ENCODE assay signal across 8 cellular contexts in the genomic region with DNA sequence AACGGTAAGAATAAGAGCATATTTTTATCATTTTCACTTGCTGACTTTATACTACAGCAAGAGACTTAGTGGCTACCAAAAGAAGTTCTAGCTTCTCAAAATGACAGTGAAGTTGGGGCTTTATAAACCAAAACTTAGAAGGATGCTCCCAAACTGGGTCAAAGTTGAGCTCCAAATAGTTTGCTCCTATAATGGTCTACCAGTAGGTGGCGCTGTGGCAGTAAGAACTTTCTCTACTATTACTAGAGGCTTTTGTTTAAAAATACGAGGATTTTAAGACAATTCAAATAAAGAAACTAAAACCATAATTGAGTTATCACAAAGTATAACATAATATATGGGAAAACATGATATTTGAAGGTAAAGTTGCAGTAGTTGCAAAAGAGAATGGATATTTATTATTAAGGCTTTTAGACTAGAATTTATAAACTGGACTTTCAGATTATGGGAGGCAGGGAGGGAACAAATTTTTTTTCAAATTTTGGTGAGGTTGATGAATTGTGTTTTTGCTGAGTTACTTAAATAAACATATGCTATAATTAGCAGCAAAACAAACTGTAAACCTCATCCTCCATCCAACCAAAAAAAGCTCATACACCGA.
DNase-seq lines count a peak whose midpoint lies in the region; ATAC-seq, FAIRE-seq and TF ChIP-seq lines count a peak whose summit lies in the region.

No MANE protein-coding gene starts in this region.

- TF ChIP-seq CTCF in GM12864 (IDR thresholded peaks at IDR 0.05; ENCODE audit: low read depth, low read length, missing control alignments), result peak; percentile 72
- peak; percentile 53 for TF ChIP-seq CTCF in WERI-Rb-1 (IDR thresholded peaks at IDR 0.05; ENCODE audit: low read depth, low read length)
- peak; percentile 78 to 90 (median 81) for TF ChIP-seq CTCF in breast epithelium (IDR thresholded peaks at IDR 0.05)
- peak; percentile 51 to 74 (median 60) for TF ChIP-seq CTCF in keratinocyte (optimal IDR thresholded peaks at IDR 0.05 in 1 of 3, IDR thresholded peaks at IDR 0.05 in 1 of 3, conservative IDR thresholded peaks at IDR 0.05 in 1 of 3; ENCODE audit: extremely low read depth in 1 of 3, insufficient read depth in 2 of 3, low read length in 3 of 3)

- H3K4me1 ChIP-seq in breast epithelium (peaks cover 0 to 11% of the 10 kb centered on the region in 2 donors), keratinocyte (ENCODE audit: control insufficient read depth, extremely low read depth, insufficient read depth, low read length) (peaks cover 4% of the 10 kb centered on the region)

- dilution Hi-C loops in keratinocyte (cut with MboI; ENCODE audit: extremely low pct_ligation_motif_present, low sequenced_read_pairs), result no loop called here

- FAIRE-seq in keratinocyte (lab: Jason Lieb, UNC), result peak; percentile 69

- no peak for TF ChIP-seq POLR2A in breast epithelium (IDR thresholded peaks at IDR 0.05)

- no peak for ATAC-seq in GM18519 (IDR thresholded peaks at IDR 0.05; ENCODE audit: low FRiP score, unreplicated experiment)
- ATAC-seq in GM18517 (IDR thresholded peaks at IDR 0.05; ENCODE audit: unreplicated experiment), result no peak

- no peaks in the 10 kb centered on the region for H3K79me2 ChIP-seq in keratinocyte (ENCODE audit: control insufficient read depth, insufficient read depth, low read length)

- H3K9me3 ChIP-seq in WERI-Rb-1 (ENCODE audit: severe bottlenecking), result no peaks in the 10 kb centered on the region
- no peaks in the 10 kb centered on the region for H3K9me3 ChIP-seq in breast epithelium
- H3K9me3 ChIP-seq in keratinocyte (ENCODE audit: control insufficient read depth, low read depth, low read length), result no peaks in the 10 kb centered on the region

- no peak overlapping the region for H2AFZ ChIP-seq in keratinocyte (ENCODE audit: control insufficient read depth, low read length)

- H3K9me1 ChIP-seq in keratinocyte (ENCODE audit: control insufficient read depth, extremely low read depth, insufficient read depth, low read length), result no peaks in the 10 kb centered on the region

- H3K27ac ChIP-seq in WERI-Rb-1 (no peak overlapping the region), breast epithelium (peak overlapping the region in 1 of 2 donors; percentile 5), keratinocyte (ENCODE audit: control insufficient read depth, insufficient read depth, low read length) (no peak overlapping the region)

- peaks cover 9% of the 10 kb centered on the region for H3K36me3 ChIP-seq in WERI-Rb-1
- H3K36me3 ChIP-seq in breast epithelium, result no peaks in the 10 kb centered on the region
- H3K36me3 ChIP-seq in keratinocyte (ENCODE audit: control insufficient read depth in 2 of 2, extremely low read depth in 1 of 2, insufficient read depth in 2 of 2, low read length in 2 of 2), result peaks cover 0 to 4% of the 10 kb centered on the region in 2 experiments

- H3K9ac ChIP-seq in keratinocyte (ENCODE audit: control insufficient read depth, extremely low read depth, insufficient read depth, low read length), result no peak overlapping the region

- no peak overlapping the region for H3K4me2 ChIP-seq in keratinocyte (ENCODE audit: control insufficient read depth, extremely low read depth, insufficient read depth, low read depth, low read length)

- DNase-seq in GM12864 (ENCODE audit: low read depth) (peak; percentile 35), NCI-H1105 (lab: John Stamatoyannopoulos, UW) (peak; percentile 41), WERI-Rb-1 (peak; percentile 52), breast epithelium (ENCODE audit: low spot score in 2 of 2) (peak in 1 of 2 donors; percentile 27), keratinocyte (ENCODE audit: low read depth, low spot score) (no peak)
- DNase-seq in stimulated activated CD4-positive, alpha-beta T cell treated with anti-CD3 and anti-CD28 coated beads, Interleukin-4, amount 100 ng/mL, for 1 hour, result peak; percentile 58

- H3K4me3 ChIP-seq in GM12864 (ENCODE audit: low read depth, low read length) (no peak overlapping the region), WERI-Rb-1 (ENCODE audit: low read depth, low read length) (no peak overlapping the region), breast epithelium (no peak overlapping the region), keratinocyte (ENCODE audit: control insufficient read depth in 2 of 3, extremely low read depth in 1 of 3, insufficient read depth in 2 of 3, low read depth in 1 of 3, low read length in 3 of 3) (no peak overlapping the region)

- H4K20me1 ChIP-seq in keratinocyte (ENCODE audit: control insufficient read depth, extremely low read depth, insufficient read depth, low read length), result no peaks in the 10 kb centered on the region

- H3K27me3 ChIP-seq in WERI-Rb-1 (ENCODE audit: insufficient read depth, low read depth, severe bottlenecking), result no peaks in the 10 kb centered on the region
- no peaks in the 10 kb centered on the region for H3K27me3 ChIP-seq in breast epithelium
- H3K27me3 ChIP-seq in keratinocyte (ENCODE audit: control insufficient read depth, extremely low read depth, insufficient read depth, low read length), result no peaks in the 10 kb centered on the region

- intact Hi-C loops in breast epithelium (cut with DNase I; ENCODE audit: low total_unique reads), result loop anchor here (5.0 kb wide), 1 partner anchor 71 kb away; no protein-coding TSS in a partner anchor
